ENCODE assay signal across 9 cellular contexts in genomic region chr18:69948919-69949537, GRCh38. TPM values are rescaled to one million over a fixed set of nuclear protein-coding genes. Genes with fewer than 3 reads are reported as not detected.
DNase-seq lines count a peak whose midpoint lies in the region; ATAC-seq, FAIRE-seq and TF ChIP-seq lines count a peak whose summit lies in the region.
"Had no signal": no experiment of that assay in that cellular context is flagged by ENCODE, and none has a peak within 500 bp of the region (broad histone marks: within the 10 kb centered on the region; RNA-seq: fewer than 3 reads in every experiment).

No MANE protein-coding gene starts in this region.

- in situ Hi-C loops in IMR-90 (cut with MboI; ENCODE audit: low sequenced_read_pairs) = no loop called here

- H2BK120ac ChIP-seq in IMR-90 (ENCODE audit: low read depth, low read length) = peak overlapping the region; percentile 42

- ATAC-seq in GM21447 (IDR thresholded peaks at IDR 0.05; ENCODE audit: unreplicated experiment) (peak; percentile 86), IMR-90 (ENCODE audit: low read depth) (peak; percentile 62; the same call in 1 of the 2 replicates)
- peak; percentile 45 for ATAC-seq in central memory CD8-positive, alpha-beta T cell (replicated peaks; ENCODE audit: extremely low read depth, poor library complexity, severe bottlenecking)

- no peak overlapping the region for H3K27ac ChIP-seq in IMR-90 (ENCODE audit: insufficient read depth, low read length)
- peak overlapping the region in 1 of 2 donors; percentile 36 for H3K27ac ChIP-seq in small intestine (ENCODE audit: low read depth in 1 of 2, low read length in 1 of 2)
- no peak overlapping the region for H3K27ac ChIP-seq in smooth muscle cell (ENCODE audit: low read depth)
- H3K27ac ChIP-seq: psoas muscle had no signal

- TF ChIP-seq CTCF in GM12865 (IDR thresholded peaks at IDR 0.05; ENCODE audit: insufficient read depth, low read depth, low read length, missing control alignments) (no peak), IMR-90 (conservative IDR thresholded peaks at IDR 0.05; ENCODE audit: low read depth, low read length) (no peak), smooth muscle cell (IDR thresholded peaks at IDR 0.05; ENCODE audit: borderline replicate concordance, insufficient read depth, poor library complexity, severe bottlenecking) (no peak)

- DNase-seq in GM12865 (ENCODE audit: low read depth) (peak; percentile 94), IMR-90 (peak; percentile 57), small intestine (peak; percentile 19), NCI-H146 treated with DMSO at 0.1 percent for 48 hours (lab: John Stamatoyannopoulos, UW; ENCODE audit: unreplicated experiment) (no peak), HT-29 (ENCODE audit: low spot score) (no peak), smooth muscle cell (lab: John Stamatoyannopoulos, UW; ENCODE audit: unreplicated experiment) (no peak)
- DNase-seq in central memory CD8-positive, alpha-beta T cell (ENCODE audit: low spot score in 2 of 2) = no peak
- DNase-seq: psoas muscle had no signal

- peaks cover 6% of the 10 kb centered on the region for H3K36me3 Mint-ChIP-seq in central memory CD8-positive, alpha-beta T cell (ENCODE audit: insufficient read depth)

- peak overlapping the region; percentile 31 for H2BK20ac ChIP-seq in IMR-90 (ENCODE audit: low read depth, low read length)

- H3K27me3 Mint-ChIP-seq in central memory CD8-positive, alpha-beta T cell = no peaks in the 10 kb centered on the region

- FAIRE-seq in small intestine (lab: Jason Lieb, UNC) = no peak

- peak overlapping the region in 1 of 2 experiments; percentile 21; a peak in 2 of 4 replicates for H4K8ac ChIP-seq in IMR-90 (ENCODE audit: low read depth in 2 of 2, low read length in 2 of 2)

- peak overlapping the region; percentile 35 for H3K4me3 ChIP-seq in GM12865 (ENCODE audit: low read depth, low read length)
- no peak overlapping the region for H3K4me3 ChIP-seq in IMR-90 (ENCODE audit: insufficient read depth, low read depth, low read length)
- no peak overlapping the region for H3K4me3 ChIP-seq in small intestine (ENCODE audit: low read depth in 1 of 2, low read length in 2 of 2)
- no peak overlapping the region for H3K4me3 ChIP-seq in smooth muscle cell
- H3K4me3 ChIP-seq: psoas muscle had no signal

- peak overlapping the region; percentile 74 for H3K14ac ChIP-seq in IMR-90 (replicated peaks; ENCODE audit: low read depth, low read length)

- dilution Hi-C loops in IMR-90 (cut with HindIII; ENCODE audit: low sequenced_read_pairs, unreplicated experiment) = no loop called here

- no peak overlapping the region for H3K4me3 Mint-ChIP-seq in central memory CD8-positive, alpha-beta T cell

- no TSS peak for BruUV-seq in IMR-90 (replicated peaks; lab: Mats Ljungman, UMichigan)

- no peaks in the 10 kb centered on the region for H3K9me3 Mint-ChIP-seq in central memory CD8-positive, alpha-beta T cell

- H3K79me1 ChIP-seq in IMR-90 (ENCODE audit: low read depth in 1 of 2, low read length in 2 of 2) = no peaks in the 10 kb centered on the region

- no peak for TF ChIP-seq POLR2A in IMR-90 (IDR thresholded peaks at IDR 0.05; ENCODE audit: low read depth, low read length)

- H3K56ac ChIP-seq in IMR-90 (ENCODE audit: extremely low read depth, insufficient read depth, low read length) = no peak overlapping the region

- H4K5ac ChIP-seq in IMR-90 (ENCODE audit: low read depth, low read length) = peak overlapping the region; percentile 52

- H2BK5ac ChIP-seq in IMR-90 (ENCODE audit: low read depth, low read length, poor library complexity, severe bottlenecking) = no peak overlapping the region

- H3K23ac ChIP-seq in IMR-90 (ENCODE audit: low read depth, low read length) = 0 out of 2 replicates have a peak overlapping the region, but pooled peaks have one; percentile 3

- WGBS in IMR-90 (ENCODE audit: extremely low coverage in 2 of 2, insufficient read length in 1 of 2), 2 experiments = 46% methylated on average over 10 of the region's 15 CpGs; no CpG with 5 or more reads in 1 of the 2 experiments
- WGBS in small intestine, 3 donors = 44 to 62% (median 56%) methylated on average over 15 of the region's 15 CpGs
- WGBS in smooth muscle cell (ENCODE audit: low lambda C conversion rate) = 84% methylated on average over 15 of the region's 15 CpGs

- H3K4ac ChIP-seq in IMR-90 (ENCODE audit: low read depth, low read length) = peak overlapping the region; percentile 33

- H3K9me3 ChIP-seq in IMR-90 (ENCODE audit: control insufficient read depth, insufficient read depth, low read length) (no peaks in the 10 kb centered on the region), small intestine (ENCODE audit: control insufficient read depth, low read depth) (no peaks in the 10 kb centered on the region), smooth muscle cell (replicated peaks; ENCODE audit: low read depth) (no peaks in the 10 kb centered on the region)
- H3K9me3 ChIP-seq: psoas muscle had no signal

- peaks cover 12% of the 10 kb centered on the region for H3K9me1 ChIP-seq in IMR-90 (ENCODE audit: insufficient read depth, low read length)

- H4K20me1 ChIP-seq in IMR-90 (ENCODE audit: insufficient read depth, low read length) (no peaks in the 10 kb centered on the region), smooth muscle cell (ENCODE audit: low read depth) (no peaks in the 10 kb centered on the region)

- H3K4me2 ChIP-seq in IMR-90 (ENCODE audit: low read depth, low read length) (peak overlapping the region; percentile 44), smooth muscle cell (no peak overlapping the region)

- H3K9ac ChIP-seq in IMR-90 (ENCODE audit: low read depth, low read length) (no peak overlapping the region), smooth muscle cell (ENCODE audit: low read depth) (no peak overlapping the region)

- no peak overlapping the region for H2AK9ac ChIP-seq in IMR-90 (replicated peaks; ENCODE audit: low read depth, low read length, poor library complexity)

- peak overlapping the region; percentile 9 for H2AFZ ChIP-seq in IMR-90 (replicated peaks; ENCODE audit: low read length, poor library complexity)
- H2AFZ ChIP-seq in smooth muscle cell (ENCODE audit: low read depth) = no peak overlapping the region

- H3K36me3 ChIP-seq in IMR-90 (ENCODE audit: control insufficient read depth, insufficient read depth, low read length) (no peaks in the 10 kb centered on the region), small intestine (ENCODE audit: control insufficient read depth in 2 of 2, insufficient read depth in 2 of 2, low read length in 2 of 2) (no peaks in the 10 kb centered on the region), smooth muscle cell (ENCODE audit: low read depth) (no peaks in the 10 kb centered on the region)

- no peak overlapping the region; the same call in 1 of the 2 replicates for H4K91ac ChIP-seq in IMR-90 (ENCODE audit: insufficient read depth, low read depth, low read length)

- H3K79me2 ChIP-seq in smooth muscle cell (ENCODE audit: low read depth) = no peaks in the 10 kb centered on the region

- H3K18ac ChIP-seq in IMR-90 (ENCODE audit: low read depth, low read length) = peak overlapping the region; percentile 22; the same call in 1 of the 2 replicates

- H3K4me1 ChIP-seq in IMR-90 (ENCODE audit: control insufficient read depth, insufficient read depth, low read length) = peaks cover 8% of the 10 kb centered on the region
- H3K4me1 ChIP-seq in small intestine (ENCODE audit: control insufficient read depth in 2 of 2, insufficient read depth in 1 of 2, low read depth in 1 of 2, low read length in 1 of 2) = peaks cover 0 to 2% of the 10 kb centered on the region in 2 donors
- no peaks in the 10 kb centered on the region for H3K4me1 ChIP-seq in smooth muscle cell (ENCODE audit: low read depth)
- H3K4me1 ChIP-seq: psoas muscle had no signal

- no peak for TF ChIP-seq RAD21 in IMR-90 (IDR thresholded peaks at IDR 0.05; ENCODE audit: low read length)

- H3F3A ChIP-seq in smooth muscle cell (ENCODE audit: low read depth) = no peaks in the 10 kb centered on the region

- no peak overlapping the region for H3K27ac Mint-ChIP-seq in central memory CD8-positive, alpha-beta T cell (ENCODE audit: low read depth)

- peaks cover 11% of the 10 kb centered on the region for H3K4me1 Mint-ChIP-seq in central memory CD8-positive, alpha-beta T cell

- CTCF ChIA-PET in IMR-90 (lab: Yijun Ruan, JAX) = no interaction called here

- H3K27me3 ChIP-seq in IMR-90 (ENCODE audit: control insufficient read depth, insufficient read depth, low read length) (no peaks in the 10 kb centered on the region), small intestine (ENCODE audit: control insufficient read depth in 2 of 2, insufficient read depth in 2 of 2, low read length in 2 of 2) (no peaks in the 10 kb centered on the region), smooth muscle cell (ENCODE audit: low read depth) (no peaks in the 10 kb centered on the region)

- no peak overlapping the region for H2AK5ac ChIP-seq in IMR-90 (ENCODE audit: low read depth, low read length)

- no peak overlapping the region for H2BK15ac ChIP-seq in IMR-90 (ENCODE audit: low read depth, low read length)

- intact Hi-C loops in IMR-90 (cut with micrococcal nuclease) = no loop called here

- POLR2A ChIA-PET in IMR-90 (lab: Charles Lee; ENCODE audit: unreplicated experiment) = no interaction called here

TF ChIP-seq in IMR-90, 13 proteins besides CTCF, POLR2A, EP300 and RAD21:
- no peak for TF ChIP-seq ELK1 (IDR thresholded peaks at IDR 0.05; ENCODE audit: borderline replicate concordance, low read depth, low read length)
- TF ChIP-seq NFE2L2 (IDR thresholded peaks at IDR 0.05; ENCODE audit: low read depth, low read length) = peak; percentile 49; the same call in 1 of the 2 replicates
TF ChIP-seq in IMR-90: peak in this region for 1.

RNA-seq across cellular contexts. Expression of gene CD226, which starts 1.4 kb away (rescaled TPM):
- total RNA-seq in IMR-90 (2012; rRNA removed) (under 0.01 and 1.1 TPM in 2 replicates), smooth muscle cell (0.13 and 0.36 TPM in 2 replicates)
- polyA plus RNA-seq in IMR-90 (2012; rRNA removed) (0.07 and 0.29 TPM in 2 replicates), small intestine (1 to 10 TPM in 1 of 3 donors, under 1 TPM in 2; 0.22 to 1.6 (median 0.27) TPM), smooth muscle cell (0.02 TPM in 1 of 2 replicates, not detected in the other)
- polyA plus RNA-seq in IMR-90 (2012; cell fraction: cytosol; rRNA removed) = 0.03 and 0.26 TPM in 2 replicates
- polyA plus RNA-seq in IMR-90 (2012; cell fraction: nucleus; rRNA removed; ENCODE audit: low replicate concordance) = 0.15 and 0.55 TPM in 2 replicates
- total RNA-seq in HT-29 (2014; rRNA removed; shearing (Covaris generic)) = not detected in 2 replicates

Comparison
In these comparisons a context has a peak if more than half of its experiments do, and no peak if none do; other contexts are left out.
1. DNase-seq: peak in GM12865 (single experiment), IMR-90 (single experiment) and small intestine (single experiment); none in central memory CD8-positive, alpha-beta T cell (0 of 2), NCI-H146 treated with DMSO at 0.1 percent for 48 hours (single experiment), HT-29 (single experiment) and smooth muscle cell (single experiment).
2. Peak in every context shown above with its lines, with median percentiles within 50 percentile points of each other: ATAC-seq.